10 cellular contexts compared by ENCODE assay signal in the genomic region with DNA sequence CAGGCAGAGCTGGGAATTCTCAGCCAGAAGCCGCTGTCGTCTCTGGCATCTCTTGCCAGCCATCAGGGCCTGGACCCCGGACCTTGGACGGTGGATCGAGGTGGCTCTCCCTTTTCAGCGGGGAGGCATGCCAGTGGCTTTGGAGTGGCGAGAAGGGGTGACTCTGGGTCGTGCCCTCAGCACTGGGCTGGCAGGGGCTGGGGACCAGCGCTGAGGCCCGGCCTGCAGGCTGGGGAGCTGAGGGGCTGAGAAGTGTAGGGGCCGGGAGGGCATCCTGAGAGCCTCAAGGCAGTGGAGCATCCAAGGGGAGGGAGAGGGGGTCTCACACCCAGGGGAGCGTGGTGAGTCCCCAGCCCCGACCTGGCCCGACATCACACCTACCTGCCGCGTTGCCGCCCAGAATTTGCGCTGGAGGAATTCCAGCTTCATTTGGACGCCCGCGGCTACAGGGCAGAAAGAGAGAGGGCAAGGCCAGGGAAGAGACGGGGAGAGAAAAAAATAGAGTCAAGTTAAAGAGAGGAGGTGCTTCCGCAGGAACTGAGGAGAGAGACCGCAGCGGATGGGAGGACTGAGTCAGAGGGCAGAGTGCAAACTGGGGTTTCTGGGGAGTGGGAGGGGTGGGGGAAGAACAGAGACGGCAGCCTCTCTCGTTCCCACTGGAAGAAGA. TPM values are rescaled to one million over a fixed set of nuclear protein-coding genes. Genes with fewer than 3 reads are reported as not detected.
DNase-seq lines count a peak whose midpoint lies in the region; ATAC-seq and TF ChIP-seq lines count a peak whose summit lies in the region.
"Had no signal": no experiment of that assay in that cellular context is flagged by ENCODE, and none has a peak within 500 bp of the region (broad histone marks: within the 10 kb centered on the region; RNA-seq: fewer than 3 reads in every experiment).

No MANE protein-coding gene starts in this region.

- peak overlapping the region; percentile 67 for H3K27ac ChIP-seq in layer of hippocampus (ENCODE audit: low read depth, low read length)
- H3K27ac ChIP-seq in thymus (ENCODE audit: low read depth): peak overlapping the region; percentile 15
- H3K27ac ChIP-seq: A549 had no signal

- TF ChIP-seq CTCF in mesothelial cell of epicardium (IDR thresholded peaks at IDR 0.05; ENCODE audit: unreplicated experiment): no peak

- no peak overlapping the region for H3K4me3 ChIP-seq in thymus (ENCODE audit: low read length)
- H3K4me3 ChIP-seq: A549 had no signal

- no peaks in the 10 kb centered on the region for H3K9me3 ChIP-seq in thymus (ENCODE audit: control insufficient read depth)
- H3K9me3 ChIP-seq: A549 had no signal

- ATAC-seq in activated T-helper 17 cell treated with anti-CD3 and anti-CD28 coated beads, Interleukin-2, amount 50 U/mL, for 72 hours (replicated peaks): peak; percentile 72
- ATAC-seq in HG03342 (IDR thresholded peaks at IDR 0.05; ENCODE audit: unreplicated experiment): no peak
- ATAC-seq: A549 had no signal

- H3K4me3 Mint-ChIP-seq in activated T-helper 17 cell treated with anti-CD3 and anti-CD28 coated beads, Interleukin-2, amount 50 U/mL, for 72 hours: peak overlapping the region; percentile 69
- H3K4me3 Mint-ChIP-seq in mesothelial cell of epicardium: no peak overlapping the region

- peak overlapping the region; percentile 78 for H3K27ac Mint-ChIP-seq in activated T-helper 17 cell treated with anti-CD3 and anti-CD28 coated beads, Interleukin-2, amount 50 U/mL, for 72 hours
- no peak overlapping the region for H3K27ac Mint-ChIP-seq in mesothelial cell of epicardium

- peak; percentile 67 for DNase-seq in activated naive CD4-positive, alpha-beta T cell treated with Interleukin-2 at 50 U/mL for 16 hours
- no peak for DNase-seq in activated naive CD4-positive, alpha-beta T cell (lab: John Stamatoyannopoulos, UW)
- DNase-seq in occipital lobe (lab: John Stamatoyannopoulos, UW) (no peak), mesothelial cell of epicardium (ENCODE audit: low spot score in 2 of 2, unreplicated experiment in 2 of 2) (no peak)
- DNase-seq: NCI-H2227 treated with DMSO at 0.1 percent for 48 hours had no signal

- H3K4me1 ChIP-seq in thymus (ENCODE audit: control insufficient read depth, insufficient read depth, low read length): no peaks in the 10 kb centered on the region

- 85% methylated on average over 27 of the region's 27 CpGs for WGBS in thymus

- H3K27me3 ChIP-seq in layer of hippocampus (ENCODE audit: control insufficient read depth, insufficient read depth, low read length) (no peaks in the 10 kb centered on the region), thymus (ENCODE audit: control insufficient read depth, insufficient read depth) (no peaks in the 10 kb centered on the region)

- no peaks in the 10 kb centered on the region for H3K36me3 ChIP-seq in thymus (ENCODE audit: control insufficient read depth, insufficient read depth)

- H3K4me1 Mint-ChIP-seq in activated T-helper 17 cell treated with anti-CD3 and anti-CD28 coated beads, Interleukin-2, amount 50 U/mL, for 72 hours: peaks cover 14% of the 10 kb centered on the region
- no peaks in the 10 kb centered on the region for H3K4me1 Mint-ChIP-seq in mesothelial cell of epicardium

- no peaks in the 10 kb centered on the region for H3K36me3 Mint-ChIP-seq in activated T-helper 17 cell treated with anti-CD3 and anti-CD28 coated beads, Interleukin-2, amount 50 U/mL, for 72 hours (ENCODE audit: low read depth)
- H3K36me3 Mint-ChIP-seq in mesothelial cell of epicardium: no peaks in the 10 kb centered on the region

- no peaks in the 10 kb centered on the region for H3K9me3 Mint-ChIP-seq in activated T-helper 17 cell treated with anti-CD3 and anti-CD28 coated beads, Interleukin-2, amount 50 U/mL, for 72 hours
- H3K9me3 Mint-ChIP-seq in mesothelial cell of epicardium: no peaks in the 10 kb centered on the region

- H3K27me3 Mint-ChIP-seq in activated T-helper 17 cell treated with anti-CD3 and anti-CD28 coated beads, Interleukin-2, amount 50 U/mL, for 72 hours: no peaks in the 10 kb centered on the region
- H3K27me3 Mint-ChIP-seq in mesothelial cell of epicardium (ENCODE audit: low read depth): peaks cover 19% of the 10 kb centered on the region

RNA-seq across cellular contexts. Expression of a gene that starts 9.0 kb away (rescaled TPM):
- not detected for total RNA-seq in activated T-helper 17 cell treated with anti-CD3 and anti-CD28 coated beads, Interleukin-2, amount 50 U/mL, for 72 hours
- 0.11 TPM for polyA plus RNA-seq in thymus
- total RNA-seq in occipital lobe (4.5 TPM), mesothelial cell of epicardium (0.45 to 0.47 TPM in 2 of 3 replicates, not detected in the other)
- polyA plus RNA-seq: A549 had no signal
